Comparison of ENCODE assay signal across 19 cellular contexts in the genomic region with DNA sequence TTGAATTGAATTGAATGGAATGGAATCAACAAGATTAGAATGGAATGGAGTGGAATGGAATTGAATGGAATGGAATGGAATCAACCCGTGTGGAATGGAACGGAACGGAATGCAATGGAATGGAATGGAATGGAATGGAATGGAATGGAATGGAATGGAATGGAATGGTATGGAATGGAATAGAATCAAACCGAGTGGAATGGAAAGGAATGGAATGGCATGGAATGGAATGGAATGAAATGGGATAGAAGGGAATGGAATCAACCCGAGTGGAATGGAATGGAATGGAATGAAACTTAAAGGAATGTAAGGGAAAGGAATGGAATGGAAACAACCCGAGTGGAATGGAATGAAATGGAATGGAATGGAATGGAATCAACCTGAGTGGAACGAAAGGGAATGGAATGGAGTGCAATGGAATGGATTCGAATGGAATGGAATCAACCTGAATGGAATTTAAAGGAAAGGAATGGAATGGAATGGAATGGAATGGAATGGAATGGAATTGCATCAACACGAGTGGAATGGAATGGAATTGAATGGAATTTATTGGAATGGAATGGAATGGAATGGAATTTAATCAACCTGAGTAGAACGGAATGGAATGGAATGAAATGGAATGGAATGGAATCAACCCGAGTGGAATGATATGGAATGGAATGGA.
DNase-seq lines count a peak whose midpoint lies in the region; ATAC-seq and TF ChIP-seq lines count a peak whose summit lies in the region.
"Had no signal": no experiment of that assay in that cellular context is flagged by ENCODE, and none has a peak within 500 bp of the region (broad histone marks: within the 10 kb centered on the region; RNA-seq: fewer than 3 reads in every experiment).

No MANE protein-coding gene starts in this region.

- peak; percentile 21 for ATAC-seq in GM18502 (IDR thresholded peaks at IDR 0.05; ENCODE audit: poor library complexity, unreplicated experiment)
- ATAC-seq in natural killer cell treated with Interleukin-12 subunit alpha and Interleukin-12 subunit beta and Interleukin-15 and Interleukin-18, amount 100 ng/mL, for 72 hours = peak; percentile 55 to 65
- ATAC-seq in activated T-helper 17 cell treated with anti-CD3 and anti-CD28 coated beads, Interleukin-2, amount 50 U/mL, for 72 hours (replicated peaks) = no peak
- ATAC-seq: HCT116 had no signal

- H3K4me3 Mint-ChIP-seq in natural killer cell treated with Interleukin-12 subunit alpha and Interleukin-12 subunit beta and Interleukin-15 and Interleukin-18, amount 100 ng/mL, for 72 hours = peak overlapping the region; percentile 0
- H3K4me3 Mint-ChIP-seq in activated T-helper 17 cell treated with anti-CD3 and anti-CD28 coated beads, Interleukin-2, amount 50 U/mL, for 72 hours = no peak overlapping the region
- H3K4me3 Mint-ChIP-seq: memory B cell; T-helper 1 cell treated with Interleukin-12 subunit alpha and Interleukin-12 subunit beta and Interleukin-4 antibody, amounts not matched to agents 30 μg/mL and 1 μg/mL, for 36 hours had no signal

- H3K27ac Mint-ChIP-seq in natural killer cell treated with Interleukin-12 subunit alpha and Interleukin-12 subunit beta and Interleukin-15 and Interleukin-18, amount 100 ng/mL, for 72 hours = no peak overlapping the region
- H3K27ac Mint-ChIP-seq in activated T-helper 17 cell treated with anti-CD3 and anti-CD28 coated beads, Interleukin-2, amount 50 U/mL, for 72 hours = no peak overlapping the region
- H3K27ac Mint-ChIP-seq: memory B cell; T-helper 1 cell treated with Interleukin-12 subunit alpha and Interleukin-12 subunit beta and Interleukin-4 antibody, amounts not matched to agents 30 μg/mL and 1 μg/mL, for 36 hours had no signal

- H3K9me3 ChIP-seq in HUES6 (ENCODE audit: control insufficient read depth, insufficient read depth, low read depth, low read length) = peaks cover 11% of the 10 kb centered on the region

- no peaks in the 10 kb centered on the region for H3K4me1 ChIP-seq in HUES6 (ENCODE audit: control insufficient read depth, insufficient read depth, low read length)
- H3K4me1 ChIP-seq: spleen, suprapubic skin had no signal

- H3K4me3 ChIP-seq in HUES6 (ENCODE audit: low read depth, low read length) = 0 out of 2 replicates have a peak overlapping the region, but pooled peaks have one; percentile 0
- H3K4me3 ChIP-seq: MG63, spleen, suprapubic skin had no signal

- H3K9me3 Mint-ChIP-seq in natural killer cell treated with Interleukin-12 subunit alpha and Interleukin-12 subunit beta and Interleukin-15 and Interleukin-18, amount 100 ng/mL, for 72 hours = peaks cover 37% of the 10 kb centered on the region
- peaks cover 8% of the 10 kb centered on the region for H3K9me3 Mint-ChIP-seq in activated T-helper 17 cell treated with anti-CD3 and anti-CD28 coated beads, Interleukin-2, amount 50 U/mL, for 72 hours

- peaks cover 10% of the 10 kb centered on the region for H3K36me3 Mint-ChIP-seq in natural killer cell treated with Interleukin-12 subunit alpha and Interleukin-12 subunit beta and Interleukin-15 and Interleukin-18, amount 100 ng/mL, for 72 hours
- H3K36me3 Mint-ChIP-seq in activated T-helper 17 cell treated with anti-CD3 and anti-CD28 coated beads, Interleukin-2, amount 50 U/mL, for 72 hours (ENCODE audit: low read depth) = no peaks in the 10 kb centered on the region

- H3K27me3 ChIP-seq in HUES6 (ENCODE audit: control insufficient read depth, insufficient read depth, low read length) = no peaks in the 10 kb centered on the region
- H3K27me3 ChIP-seq: MG63, spleen, suprapubic skin had no signal

- CTCF ChIA-PET in HEK293T (lab: Yijun Ruan, JAX) = no interaction called here

- H3K36me3 ChIP-seq in HUES6 (ENCODE audit: control insufficient read depth, insufficient read depth, low read length) = no peaks in the 10 kb centered on the region
- H3K36me3 ChIP-seq: MG63, spleen, suprapubic skin had no signal

- POLR2A ChIA-PET in HEK293T (lab: Yijun Ruan, JAX) = no interaction called here

- no peak overlapping the region for H3K27ac ChIP-seq in HUES6 (ENCODE audit: low read depth, low read length)
- H3K27ac ChIP-seq: spleen, suprapubic skin had no signal

- DNase-seq in fibroblast of gingiva (ENCODE audit: low read depth) (peak; percentile 40), HEK293T (ENCODE audit: extremely low spot score) (no peak), SIG-M5 (lab: John Stamatoyannopoulos, UW) (no peak)
- no peak for DNase-seq in natural killer cell treated with Interleukin-12 subunit alpha and Interleukin-12 subunit beta and Interleukin-15 and Interleukin-18, amount 100 ng/mL, for 72 hours (ENCODE audit: low spot score)
- DNase-seq in activated effector memory CD4-positive, alpha-beta T cell treated with Interleukin-2 at 50 U/mL for 16 hours = no peak
- DNase-seq: activated CD8-positive, alpha-beta memory T cell treated with anti-CD3 and anti-CD28 coated beads, Interleukin-2, amount 50 U/mL, for 48 hours; AML-193; DMS153; MG63; NCI-H2107; occipital lobe; spleen had no signal

- H3K9ac ChIP-seq in HUES6 (ENCODE audit: low read length) = no peak overlapping the region

- H3K27me3 Mint-ChIP-seq in natural killer cell treated with Interleukin-12 subunit alpha and Interleukin-12 subunit beta and Interleukin-15 and Interleukin-18, amount 100 ng/mL, for 72 hours = peaks cover 0 to 7% of the 10 kb centered on the region in 2 donors
- H3K27me3 Mint-ChIP-seq in activated T-helper 17 cell treated with anti-CD3 and anti-CD28 coated beads, Interleukin-2, amount 50 U/mL, for 72 hours = no peaks in the 10 kb centered on the region
- H3K27me3 Mint-ChIP-seq: memory B cell had no signal

- peaks cover 9 to 28% of the 10 kb centered on the region in 2 donors for H3K4me1 Mint-ChIP-seq in natural killer cell treated with Interleukin-12 subunit alpha and Interleukin-12 subunit beta and Interleukin-15 and Interleukin-18, amount 100 ng/mL, for 72 hours (ENCODE audit: low read depth in 2 of 2)
- peaks cover 4% of the 10 kb centered on the region for H3K4me1 Mint-ChIP-seq in activated T-helper 17 cell treated with anti-CD3 and anti-CD28 coated beads, Interleukin-2, amount 50 U/mL, for 72 hours

TF ChIP-seq in HEK293T, 16 proteins besides CTCF, POLR2A, EP300 and RAD21:
- TF ChIP-seq BHLHE40 (IDR thresholded peaks at IDR 0.05; ENCODE audit: borderline replicate concordance) (no peak), LEF1 (IDR thresholded peaks at IDR 0.05; ENCODE audit: borderline replicate concordance) (no peak), ZNF384 (IDR thresholded peaks at IDR 0.05) (no peak), TARDBP (IDR thresholded peaks at IDR 0.05) (no peak), SP1 (IDR thresholded peaks at IDR 0.05) (no peak), NFRKB (IDR thresholded peaks at IDR 0.05) (no peak), HDGF (IDR thresholded peaks at IDR 0.05; ENCODE audit: borderline replicate concordance) (no peak)
